ENCODE assay signal across 1 cellular context in genomic region chr2:173161040-173161439, GRCh38.
TF ChIP-seq lines count a peak whose summit lies in the region.

No MANE protein-coding gene starts in this region.

TF ChIP-seq in GM23338, 12 proteins besides CTCF, POLR2A, EP300 and RAD21 (continued from another document):
- TF ChIP-seq, protein P1, sequence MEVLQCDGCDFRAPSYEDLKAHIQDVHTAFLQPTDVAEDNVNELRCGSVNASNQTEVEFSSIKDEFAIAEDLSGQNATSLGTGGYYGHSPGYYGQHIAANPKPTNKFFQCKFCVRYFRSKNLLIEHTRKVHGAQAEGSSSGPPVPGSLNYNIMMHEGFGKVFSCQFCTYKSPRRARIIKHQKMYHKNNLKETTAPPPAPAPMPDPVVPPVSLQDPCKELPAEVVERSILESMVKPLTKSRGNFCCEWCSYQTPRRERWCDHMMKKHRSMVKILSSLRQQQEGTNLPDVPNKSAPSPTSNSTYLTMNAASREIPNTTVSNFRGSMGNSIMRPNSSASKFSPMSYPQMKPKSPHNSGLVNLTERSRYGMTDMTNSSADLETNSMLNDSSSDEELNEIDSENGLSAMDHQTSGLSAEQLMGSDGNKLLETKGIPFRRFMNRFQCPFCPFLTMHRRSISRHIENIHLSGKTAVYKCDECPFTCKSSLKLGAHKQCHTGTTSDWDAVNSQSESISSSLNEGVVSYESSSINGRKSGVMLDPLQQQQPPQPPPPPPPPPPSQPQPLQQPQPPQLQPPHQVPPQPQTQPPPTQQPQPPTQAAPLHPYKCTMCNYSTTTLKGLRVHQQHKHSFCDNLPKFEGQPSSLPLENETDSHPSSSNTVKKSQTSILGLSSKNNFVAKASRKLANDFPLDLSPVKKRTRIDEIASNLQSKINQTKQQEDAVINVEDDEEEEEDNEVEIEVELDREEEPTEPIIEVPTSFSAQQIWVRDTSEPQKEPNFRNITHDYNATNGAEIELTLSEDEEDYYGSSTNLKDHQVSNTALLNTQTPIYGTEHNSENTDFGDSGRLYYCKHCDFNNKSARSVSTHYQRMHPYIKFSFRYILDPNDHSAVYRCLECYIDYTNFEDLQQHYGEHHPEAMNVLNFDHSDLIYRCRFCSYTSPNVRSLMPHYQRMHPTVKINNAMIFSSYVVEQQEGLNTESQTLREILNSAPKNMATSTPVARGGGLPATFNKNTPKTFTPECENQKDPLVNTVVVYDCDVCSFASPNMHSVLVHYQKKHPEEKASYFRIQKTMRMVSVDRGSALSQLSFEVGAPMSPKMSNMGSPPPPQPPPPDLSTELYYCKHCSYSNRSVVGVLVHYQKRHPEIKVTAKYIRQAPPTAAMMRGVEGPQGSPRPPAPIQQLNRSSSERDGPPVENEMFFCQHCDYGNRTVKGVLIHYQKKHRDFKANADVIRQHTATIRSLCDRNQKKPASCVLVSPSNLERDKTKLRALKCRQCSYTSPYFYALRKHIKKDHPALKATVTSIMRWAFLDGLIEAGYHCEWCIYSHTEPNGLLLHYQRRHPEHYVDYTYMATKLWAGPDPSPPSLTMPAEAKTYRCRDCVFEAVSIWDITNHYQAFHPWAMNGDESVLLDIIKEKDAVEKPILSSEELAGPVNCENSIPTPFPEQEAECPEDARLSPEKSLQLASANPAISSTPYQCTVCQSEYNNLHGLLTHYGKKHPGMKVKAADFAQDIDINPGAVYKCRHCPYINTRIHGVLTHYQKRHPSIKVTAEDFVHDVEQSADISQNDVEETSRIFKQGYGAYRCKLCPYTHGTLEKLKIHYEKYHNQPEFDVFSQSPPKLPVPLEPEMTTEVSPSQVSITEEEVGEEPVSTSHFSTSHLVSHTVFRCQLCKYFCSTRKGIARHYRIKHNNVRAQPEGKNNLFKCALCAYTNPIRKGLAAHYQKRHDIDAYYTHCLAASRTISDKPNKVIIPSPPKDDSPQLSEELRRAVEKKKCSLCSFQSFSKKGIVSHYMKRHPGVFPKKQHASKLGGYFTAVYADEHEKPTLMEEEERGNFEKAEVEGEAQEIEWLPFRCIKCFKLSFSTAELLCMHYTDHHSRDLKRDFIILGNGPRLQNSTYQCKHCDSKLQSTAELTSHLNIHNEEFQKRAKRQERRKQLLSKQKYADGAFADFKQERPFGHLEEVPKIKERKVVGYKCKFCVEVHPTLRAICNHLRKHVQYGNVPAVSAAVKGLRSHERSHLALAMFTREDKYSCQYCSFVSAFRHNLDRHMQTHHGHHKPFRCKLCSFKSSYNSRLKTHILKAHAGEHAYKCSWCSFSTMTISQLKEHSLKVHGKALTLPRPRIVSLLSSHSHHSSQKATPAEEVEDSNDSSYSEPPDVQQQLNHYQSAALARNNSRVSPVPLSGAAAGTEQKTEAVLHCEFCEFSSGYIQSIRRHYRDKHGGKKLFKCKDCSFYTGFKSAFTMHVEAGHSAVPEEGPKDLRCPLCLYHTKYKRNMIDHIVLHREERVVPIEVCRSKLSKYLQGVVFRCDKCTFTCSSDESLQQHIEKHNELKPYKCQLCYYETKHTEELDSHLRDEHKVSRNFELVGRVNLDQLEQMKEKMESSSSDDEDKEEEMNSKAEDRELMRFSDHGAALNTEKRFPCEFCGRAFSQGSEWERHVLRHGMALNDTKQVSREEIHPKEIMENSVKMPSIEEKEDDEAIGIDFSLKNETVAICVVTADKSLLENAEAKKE (CRISPR knock-in tag; IDR thresholded peaks at IDR 0.05) = no peak
- TF ChIP-seq CREB1 (CRISPR knock-in tag; IDR thresholded peaks at IDR 0.05; ENCODE audit: low read depth) = no peak
